ENCODE assay signal across 8 cellular contexts in genomic region chr9:129482521-129483466, GRCh38.
DNase-seq lines count a peak whose midpoint lies in the region; ATAC-seq and TF ChIP-seq lines count a peak whose summit lies in the region.

No MANE protein-coding gene starts in this region.

- no peaks in the 10 kb centered on the region for H3K9me3 Mint-ChIP-seq in activated naive CD8-positive, alpha-beta T cell treated with anti-CD3 and anti-CD28 coated beads for 36 hours
- no peaks in the 10 kb centered on the region for H3K9me3 Mint-ChIP-seq in nephron progenitor cell

- H3K36me3 Mint-ChIP-seq in activated naive CD8-positive, alpha-beta T cell treated with anti-CD3 and anti-CD28 coated beads for 36 hours: no peaks in the 10 kb centered on the region
- H3K36me3 Mint-ChIP-seq in nephron progenitor cell (ENCODE audit: low read depth): no peaks in the 10 kb centered on the region

- WGBS in aorta, 2 donors: 1% methylated on average over 53 to 97 of the region's 97 CpGs

- intact Hi-C loops in aorta (cut with DNase I): loop anchor here (1.0 to 5.0 kb wide), 6 partner anchors 22 to 344 kb away; no protein-coding TSS in a partner anchor

- H3K27me3 ChIP-seq in aorta (ENCODE audit: control insufficient read depth in 1 of 2, insufficient read depth in 2 of 2, low read length in 1 of 2): no peaks in the 10 kb centered on the region

- peaks cover 36% of the 10 kb centered on the region for H3K4me1 Mint-ChIP-seq in activated naive CD8-positive, alpha-beta T cell treated with anti-CD3 and anti-CD28 coated beads for 36 hours
- peaks cover 87% of the 10 kb centered on the region for H3K4me1 Mint-ChIP-seq in nephron progenitor cell

- peak overlapping the region; percentile 15 to 30 for H3K4me3 ChIP-seq in aorta (ENCODE audit: low read length in 2 of 2)

- H3K9me3 ChIP-seq in aorta (ENCODE audit: control insufficient read depth, low read length): no peaks in the 10 kb centered on the region

- no peaks in the 10 kb centered on the region for H3K36me3 ChIP-seq in aorta (ENCODE audit: control insufficient read depth in 1 of 2, insufficient read depth in 2 of 2, low read length in 1 of 2)

- DNase-seq in NCI-H524 (lab: John Stamatoyannopoulos, UW) (peak; percentile 33 to 64), NCI-H524 treated with DMSO at 0.1 percent for 48 hours (lab: John Stamatoyannopoulos, UW) (no peak), NCI-H460 (ENCODE audit: extremely low read depth, low read depth) (peak; percentile 76), globus pallidus (ENCODE audit: low spot score) (peak; percentile 76), nephron progenitor cell (peak; percentile 80), aorta (peak; percentile 93 to 94)
- peak; percentile 44 for DNase-seq in activated naive CD8-positive, alpha-beta T cell treated with anti-CD3 and anti-CD28 coated beads for 36 hours

- ATAC-seq in aorta (ENCODE audit: low FRiP score) (peak; percentile 82), HG02870 (IDR thresholded peaks at IDR 0.05; ENCODE audit: unreplicated experiment) (no peak)

- H3K4me1 ChIP-seq in aorta (ENCODE audit: control insufficient read depth in 1 of 2, insufficient read depth in 2 of 2, low read length in 2 of 2): no peaks in the 10 kb centered on the region

- no peak for TF ChIP-seq CTCF in nephron progenitor cell (IDR thresholded peaks at IDR 0.05)

- peak overlapping the region; percentile 71 for H3K4me3 Mint-ChIP-seq in activated naive CD8-positive, alpha-beta T cell treated with anti-CD3 and anti-CD28 coated beads for 36 hours
- peak overlapping the region; percentile 72 for H3K4me3 Mint-ChIP-seq in nephron progenitor cell

- H3K27ac ChIP-seq in aorta (ENCODE audit: low read depth in 1 of 2, low read length in 2 of 2): peak overlapping the region; percentile 99

- H3K27me3 Mint-ChIP-seq in activated naive CD8-positive, alpha-beta T cell treated with anti-CD3 and anti-CD28 coated beads for 36 hours: no peaks in the 10 kb centered on the region
- peaks cover 4% of the 10 kb centered on the region for H3K27me3 Mint-ChIP-seq in nephron progenitor cell (ENCODE audit: low read depth, poor library complexity)

- peak overlapping the region; percentile 76 for H3K27ac Mint-ChIP-seq in activated naive CD8-positive, alpha-beta T cell treated with anti-CD3 and anti-CD28 coated beads for 36 hours
- H3K27ac Mint-ChIP-seq in nephron progenitor cell: peak overlapping the region; percentile 92
